10 cellular contexts compared by ENCODE assay signal in genomic region chr7:120404042-120404441, GRCh38.
DNase-seq lines count a peak whose midpoint lies in the region; ATAC-seq, FAIRE-seq and TF ChIP-seq lines count a peak whose summit lies in the region.
"Had no signal": no experiment of that assay in that cellular context is flagged by ENCODE, and none has a peak within 500 bp of the region (broad histone marks: within the 10 kb centered on the region; RNA-seq: fewer than 3 reads in every experiment).

No MANE protein-coding gene starts in this region.

- dilution Hi-C loops in endothelial cell of umbilical vein (cut with MboI; ENCODE audit: extremely low pct_ligation_motif_present, low sequenced_read_pairs), result no loop called here

- H2AFZ ChIP-seq in endothelial cell of umbilical vein (ENCODE audit: low read depth, low read length), result no peak overlapping the region

- BruUV-seq in endothelial cell of umbilical vein (replicated peaks; lab: Mats Ljungman, UMichigan), result no TSS peak

- no peak for FAIRE-seq in endothelial cell of umbilical vein (lab: Jason Lieb, UNC)

- no peaks in the 10 kb centered on the region for H3K9me1 ChIP-seq in endothelial cell of umbilical vein (replicated peaks; ENCODE audit: control insufficient read depth, extremely low read depth, insufficient read depth, low read length)

- no peak overlapping the region for H3K4me2 ChIP-seq in endothelial cell of umbilical vein (ENCODE audit: insufficient read depth, low read length)

- ATAC-seq in GM18498 (IDR thresholded peaks at IDR 0.05; ENCODE audit: unreplicated experiment), result peak; percentile 32
- ATAC-seq in GM21390 (IDR thresholded peaks at IDR 0.05; ENCODE audit: unreplicated experiment), result peak; percentile 43
- peak; percentile 41 for ATAC-seq in HG03103 (IDR thresholded peaks at IDR 0.05; ENCODE audit: low read depth, unreplicated experiment)
- ATAC-seq: Panc1 had no signal

- no peak overlapping the region for H3K9ac ChIP-seq in endothelial cell of umbilical vein (replicated peaks; ENCODE audit: extremely low read depth, insufficient read depth, low read length)

- intact Hi-C loops in endothelial cell of umbilical vein (cut with micrococcal nuclease), result loop anchor here (5.0 to 10.0 kb wide), 3 partner anchors 82 to 541 kb away; partner anchors contain the start of gene KCND2
- intact Hi-C loops in left ventricle myocardium inferior (cut with micrococcal nuclease), result no loop called here

- H3K27ac ChIP-seq in endothelial cell of umbilical vein (ENCODE audit: insufficient read depth, low read depth, low read length) (no peak overlapping the region), left ventricle myocardium inferior (replicated peaks) (no peak overlapping the region)

- no peaks in the 10 kb centered on the region for H3K9me3 ChIP-seq in endothelial cell of umbilical vein (replicated peaks; ENCODE audit: control insufficient read depth, insufficient read depth, low read length)
- no peaks in the 10 kb centered on the region for H3K9me3 ChIP-seq in BE2C
- no peaks in the 10 kb centered on the region for H3K9me3 ChIP-seq in left ventricle myocardium inferior (replicated peaks)

- CTCF ChIA-PET in endothelial cell of umbilical vein (lab: Charles Lee), result no interaction called here

- no peak for TF ChIP-seq POLR2A in endothelial cell of umbilical vein (IDR thresholded peaks at IDR 0.05; ENCODE audit: low read depth, low read length)

- H3K4me3 ChIP-seq in endothelial cell of umbilical vein (replicated peaks in 1 of 3; ENCODE audit: insufficient read depth in 1 of 3, low read depth in 1 of 3, low read length in 3 of 3) (no peak overlapping the region), BE2C (ENCODE audit: low read depth, low read length) (no peak overlapping the region), left ventricle myocardium inferior (no peak overlapping the region)

- no peak for DNase-seq in endothelial cell of umbilical vein (ENCODE audit: low read depth, low spot score)
- DNase-seq in HuH-7 (ENCODE audit: low spot score), result no peak
- DNase-seq in BE2C, result no peak
- no peak for DNase-seq in left ventricle myocardium inferior
- no peak for DNase-seq in AG08396 (ENCODE audit: low spot score)
- DNase-seq: activated CD4-positive, alpha-beta memory T cell treated with anti-CD3 and anti-CD28 coated beads, Interleukin-2, amount 10 ng/mL, durations not matched to agents 7 days and 5 days had no signal

- H3K36me3 ChIP-seq in endothelial cell of umbilical vein (ENCODE audit: control insufficient read depth in 2 of 2, extremely low read depth in 1 of 2, insufficient read depth in 2 of 2, low read length in 2 of 2) (no peaks in the 10 kb centered on the region), BE2C (no peaks in the 10 kb centered on the region), left ventricle myocardium inferior (no peaks in the 10 kb centered on the region)

- no peaks in the 10 kb centered on the region for H3K79me2 ChIP-seq in endothelial cell of umbilical vein (ENCODE audit: control insufficient read depth, insufficient read depth, low read length)

- no peaks in the 10 kb centered on the region for H4K20me1 ChIP-seq in endothelial cell of umbilical vein (replicated peaks; ENCODE audit: control insufficient read depth, extremely low read depth, insufficient read depth, low read length)

- POLR2A ChIA-PET in endothelial cell of umbilical vein (lab: Charles Lee), result no interaction called here

- TF ChIP-seq CTCF in endothelial cell of umbilical vein (IDR thresholded peaks at IDR 0.05; ENCODE audit: extremely low read depth in 1 of 2, insufficient read depth in 1 of 2, low read depth in 1 of 2, low read length in 2 of 2) (no peak), BE2C (IDR thresholded peaks at IDR 0.05; ENCODE audit: low read depth, low read length) (no peak), left ventricle myocardium inferior (IDR thresholded peaks at IDR 0.05; ENCODE audit: borderline replicate concordance) (no peak)

- peaks cover 10% of the 10 kb centered on the region for H3K4me1 ChIP-seq in endothelial cell of umbilical vein (ENCODE audit: control insufficient read depth, extremely low read depth, insufficient read depth, low read length)
- H3K4me1 ChIP-seq in BE2C, result no peaks in the 10 kb centered on the region
- no peaks in the 10 kb centered on the region for H3K4me1 ChIP-seq in left ventricle myocardium inferior

- H3K27me3 ChIP-seq in endothelial cell of umbilical vein (ENCODE audit: control insufficient read depth in 2 of 2, insufficient read depth in 2 of 2, low read length in 2 of 2), result no peaks in the 10 kb centered on the region
- no peaks in the 10 kb centered on the region for H3K27me3 ChIP-seq in BE2C
- H3K27me3 ChIP-seq in left ventricle myocardium inferior (ENCODE audit: low read depth), result no peaks in the 10 kb centered on the region

TF ChIP-seq in endothelial cell of umbilical vein, 7 proteins besides CTCF, POLR2A, EP300 and RAD21:
- peak; percentile 47 for TF ChIP-seq JUN (IDR thresholded peaks at IDR 0.05; ENCODE audit: borderline replicate concordance, insufficient read depth, insufficient read length, low read depth)
- no peak for TF ChIP-seq FOS (IDR thresholded peaks at IDR 0.05; ENCODE audit: borderline replicate concordance, insufficient read depth, low read length)
